In the genomic region with DNA sequence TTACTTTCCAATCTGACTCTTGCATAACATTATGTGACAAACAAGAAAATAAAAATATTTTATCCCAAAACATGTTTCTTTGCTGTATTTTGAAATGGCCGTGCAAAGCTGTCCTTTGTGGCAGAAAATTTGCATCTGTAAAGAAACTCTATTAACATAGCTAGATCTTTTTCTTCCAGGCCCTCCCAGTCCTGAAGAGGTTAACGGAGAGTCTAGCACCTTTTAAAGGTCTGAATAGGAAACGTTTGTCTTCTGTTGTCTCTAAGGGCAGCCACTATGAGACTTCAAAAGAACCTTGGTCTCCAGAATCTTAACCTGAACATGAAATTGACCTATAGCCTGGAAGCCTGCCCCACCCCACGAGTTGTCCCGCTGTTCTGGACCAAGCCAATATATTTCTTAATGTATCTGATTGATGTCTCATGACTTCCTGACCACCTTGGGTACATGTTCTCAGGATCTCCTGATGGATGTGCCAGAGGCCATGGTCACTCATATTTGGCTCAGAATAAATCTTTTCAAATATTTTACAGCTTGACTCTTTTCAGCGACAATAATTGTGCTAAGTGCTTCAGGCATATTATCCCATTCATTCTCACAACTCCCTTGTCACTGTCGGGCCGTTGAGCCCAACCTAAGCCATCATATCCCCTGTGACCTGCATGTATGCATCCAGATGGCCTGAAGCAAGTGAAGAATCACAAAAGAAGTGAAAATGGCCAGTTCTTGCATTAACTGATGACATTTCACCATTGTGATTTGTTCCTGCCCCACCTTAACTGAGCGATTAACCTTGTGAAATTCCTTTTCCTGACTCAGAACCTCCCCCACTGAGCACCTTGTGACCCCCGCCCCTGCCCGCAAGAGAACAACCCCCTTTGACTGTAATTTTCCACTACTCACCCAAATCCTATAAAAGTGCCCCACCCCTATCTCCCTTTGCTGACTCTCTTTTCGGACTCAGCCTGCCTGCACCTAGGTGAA, we compare ENCODE assay signal across 7 cellular contexts.
A peak's percentile ranks its signal among the peaks of the same experiment; 100 is the strongest.
DNase-seq lines count a peak whose midpoint lies in the region; ATAC-seq, FAIRE-seq and TF ChIP-seq lines count a peak whose summit lies in the region.
"Not testable (repeated sequence)": the region's sequence is repeated elsewhere in the genome, so short reads cannot be mapped to it uniquely, and the experiment has no call there.

No MANE protein-coding gene starts in this region.

- H2AK5ac ChIP-seq in H1 (ENCODE audit: low read depth, low read length), result peak overlapping the region; percentile 82; the same call in 1 of the 2 replicates

- ATAC-seq in HCT116, result not testable (repeated sequence)

- peaks cover 18% of the 10 kb centered on the region for H3K9me3 ChIP-seq in ES-I3 (ENCODE audit: control insufficient read depth, insufficient read depth, low read length)
- H3K9me3 ChIP-seq in HCT116 (ENCODE audit: control insufficient read depth in 1 of 2, insufficient read depth in 1 of 2, low read depth in 1 of 2, low read length in 2 of 2); H1 (ENCODE audit: insufficient read depth in 2 of 2, low read depth in 1 of 2, low read length in 1 of 2); iPS-15b (ENCODE audit: control insufficient read depth, insufficient read depth, low read length): not testable (repeated sequence)
- H3K9me3 ChIP-seq in HUES64 (ENCODE audit: insufficient read depth, low read depth, low read length), result peaks cover 16% of the 10 kb centered on the region

- H2BK5ac ChIP-seq in H1 (ENCODE audit: low read depth, low read length), result peak overlapping the region; percentile 89; the same call in 1 of the 2 replicates

- not testable (repeated sequence) for H3K4me3 Mint-ChIP-seq in nephron progenitor cell

- not testable (repeated sequence) for H3K27me3 ChIP-seq in HCT116 (ENCODE audit: insufficient read depth, low read length); HUES64 (ENCODE audit: insufficient read depth, low read length); H1 (replicated peaks in 1 of 4; ENCODE audit: control insufficient read depth in 3 of 4, extremely low read depth in 1 of 4, insufficient read depth in 3 of 4, low read length in 3 of 4); iPS-15b (ENCODE audit: control insufficient read depth, insufficient read depth, low read length)

- TF ChIP-seq RAD21 in HCT116 (IDR thresholded peaks at IDR 0.05; ENCODE audit: low read depth); H1 (IDR thresholded peaks at IDR 0.05 in 1 of 2, conservative IDR thresholded peaks at IDR 0.05 in 1 of 2; ENCODE audit: low read depth in 2 of 2, low read length in 2 of 2): not testable (repeated sequence)

- not testable (repeated sequence) for BruUV-seq in HCT116 (replicated peaks; lab: Mats Ljungman, UMichigan)

- H4K8ac ChIP-seq in H1 (ENCODE audit: extremely low read depth, insufficient read depth, low read length), result not testable (repeated sequence)

- peak overlapping the region; percentile 74 for H3K27ac Mint-ChIP-seq in nephron progenitor cell

- 52% methylated on average over 11 of the region's 12 CpGs for WGBS in HUES64
- 61% methylated on average over 11 of the region's 12 CpGs; no CpG with 5 or more reads in 1 of the 2 experiments for WGBS in H1 (ENCODE audit: extremely low coverage in 1 of 2, insufficient coverage in 1 of 2, insufficient read length in 1 of 2, insufficient replicate concordance in 2 of 2, low coverage in 1 of 2, low lambda C conversion rate in 2 of 2, missing lambda C conversion rate in 1 of 2), 2 experiments

- H3K27me3 Mint-ChIP-seq in nephron progenitor cell (ENCODE audit: low read depth, poor library complexity), result not testable (repeated sequence)

- H2AFZ ChIP-seq in HCT116 (ENCODE audit: low read depth, low read length, poor library complexity, severe bottlenecking); H1 (ENCODE audit: low read length): not testable (repeated sequence)

- not testable (repeated sequence) for H3K79me1 ChIP-seq in H1 (ENCODE audit: low read depth, low read length)

- H3K9ac ChIP-seq in ES-I3 (ENCODE audit: low read depth, low read length) (peak overlapping the region; percentile 34), HUES64 (ENCODE audit: low read depth, low read length) (peak overlapping the region; percentile 6)
- not testable (repeated sequence) for H3K9ac ChIP-seq in HCT116 (ENCODE audit: low read length); H1 (replicated peaks in 1 of 4; ENCODE audit: extremely low read depth in 1 of 4, low read depth in 3 of 4, low read length in 3 of 4); iPS-15b (ENCODE audit: low read depth, low read length)

- peak overlapping the region; percentile 45 for H4K91ac ChIP-seq in H1 (replicated peaks; ENCODE audit: insufficient read length, low read length)

- not testable (repeated sequence) for H4K5ac ChIP-seq in H1 (ENCODE audit: insufficient read length, low read depth, low read length)

- POLR2A ChIA-PET in HCT116 (lab: Charles Lee), result not testable (repeated sequence)
- POLR2A ChIA-PET in H1 (lab: Charles Lee; ENCODE audit: partially characterized antibody), result interaction anchor here (0.6 to 1.3 kb wide), 2 partner anchors 16 to 120 kb away, joined by 3 to 4 read pairs; no protein-coding TSS in a partner anchor

- not testable (repeated sequence) for FAIRE-seq in H1 (lab: Jason Lieb, UNC)

- not testable (repeated sequence) for DNase-seq in HCT116 (ENCODE audit: low read depth, low spot score); nephron progenitor cell
- DNase-seq in H1 (ENCODE audit: low read depth in 1 of 2, low spot score in 2 of 2), result peak in 1 of 2 experiments; percentile 52
- DNase-seq in renal cortical epithelial cell (ENCODE audit: low read depth), result peak; percentile 40

- CTCF ChIA-PET in HCT116 (lab: Charles Lee), result not testable (repeated sequence)
- CTCF ChIA-PET in H1 (lab: Charles Lee; ENCODE audit: partially characterized antibody), result interaction anchor here (1.3 kb wide), 1 partner anchor 21 kb away, joined by 4 read pairs; no protein-coding TSS in a partner anchor

- H3K4me1 Mint-ChIP-seq in nephron progenitor cell, result peaks cover 11% of the 10 kb centered on the region

- RAD21 ChIA-PET in HCT116 (lab: Charles Lee; ENCODE audit: low non-redundant PET in 1 of 2, low total read pairs in 2 of 2, uncharacterized antibody in 2 of 2, unreplicated experiment in 2 of 2), result not testable (repeated sequence)

- H3K9me3 Mint-ChIP-seq in nephron progenitor cell, result peaks cover 12% of the 10 kb centered on the region

- not testable (repeated sequence) for H3K23me2 ChIP-seq in H1 (ENCODE audit: low read depth, low read length)

- peak overlapping the region; percentile 94; the same call in 1 of the 2 replicates for H2BK20ac ChIP-seq in H1 (ENCODE audit: low read length)

- H3K4me3 ChIP-seq in HCT116 (replicated peaks in 1 of 2; ENCODE audit: low read depth in 1 of 2, low read length in 2 of 2); HUES64 (ENCODE audit: low read length): not testable (repeated sequence)
- H3K4me3 ChIP-seq in H1 (ENCODE audit: extremely low read depth in 1 of 4, insufficient read depth in 2 of 4, low read depth in 3 of 4, low read length in 4 of 4), result peak overlapping the region in 1 of 4 experiments; percentile 27; a peak in 1 of 8 replicates
- H3K4me3 ChIP-seq in iPS-15b (ENCODE audit: low read depth, low read length), result peak overlapping the region; percentile 2

- H3K79me2 ChIP-seq in HCT116 (ENCODE audit: insufficient read depth, low read length); H1 (ENCODE audit: control insufficient read depth in 1 of 2, insufficient read depth in 2 of 2, low read length in 2 of 2): not testable (repeated sequence)

- not testable (repeated sequence) for H2BK15ac ChIP-seq in H1 (ENCODE audit: low read length)

- TF ChIP-seq CTCF in HCT116 (IDR thresholded peaks at IDR 0.05 in 2 of 3, conservative IDR thresholded peaks at IDR 0.05 in 1 of 3; ENCODE audit: borderline replicate concordance in 1 of 3, insufficient read depth in 1 of 3, low read depth in 2 of 3, low read length in 2 of 3); H1 (IDR thresholded peaks at IDR 0.05; ENCODE audit: control extremely low read depth in 1 of 3, insufficient read depth in 1 of 3, low read depth in 1 of 3, low read length in 3 of 3); nephron progenitor cell (IDR thresholded peaks at IDR 0.05): not testable (repeated sequence)

- H3K36me3 ChIP-seq in ES-I3 (ENCODE audit: insufficient read depth, low read length); HCT116 (ENCODE audit: control insufficient read depth in 1 of 2, insufficient read depth in 2 of 2, low read length in 2 of 2); HUES64 (ENCODE audit: insufficient read depth, low read length); H1 (ENCODE audit: control insufficient read depth in 2 of 4, insufficient read depth in 4 of 4, low read length in 3 of 4); iPS-15b (ENCODE audit: control insufficient read depth, insufficient read depth, low read length): not testable (repeated sequence)

- peak overlapping the region; percentile 62 for H3K56ac ChIP-seq in H1 (replicated peaks; ENCODE audit: insufficient read length, low read depth, low read length)

- not testable (repeated sequence) for H2BK12ac ChIP-seq in H1 (ENCODE audit: low read depth, low read length)

- intact Hi-C loops in HCT116 (cut with micrococcal nuclease), result not testable (repeated sequence)

- not testable (repeated sequence) for H3K36me3 Mint-ChIP-seq in nephron progenitor cell (ENCODE audit: low read depth)

- H3K27ac ChIP-seq in HCT116 (ENCODE audit: low read depth, low read length), result not testable (repeated sequence)
- peak overlapping the region; percentile 94 for H3K27ac ChIP-seq in HUES64 (ENCODE audit: low read depth, low read length)
- peak overlapping the region; percentile 42; the same call in 1 of the 2 replicates for H3K27ac ChIP-seq in H1 (ENCODE audit: low read depth, low read length)

- peak overlapping the region; percentile 64; the same call in 1 of the 2 replicates for H3K18ac ChIP-seq in H1 (ENCODE audit: extremely low read depth, low read length)

- H3K4me1 ChIP-seq in ES-I3 (ENCODE audit: insufficient read depth, low read length) (peaks cover 41% of the 10 kb centered on the region), HCT116 (ENCODE audit: control insufficient read depth in 1 of 2, insufficient read depth in 2 of 2, low read length in 2 of 2) (peaks cover 0 to 14% of the 10 kb centered on the region in 2 experiments; a peak in 2 of 4 replicates), HUES64 (ENCODE audit: insufficient read depth, low read length) (peaks cover 22% of the 10 kb centered on the region), iPS-15b (ENCODE audit: control insufficient read depth, insufficient read depth, low read length) (peaks cover 16% of the 10 kb centered on the region)
- not testable (repeated sequence) for H3K4me1 ChIP-seq in H1 (replicated peaks in 1 of 4; ENCODE audit: control insufficient read depth in 3 of 4, insufficient read depth in 4 of 4, low read length in 3 of 4)

- H4K20me1 ChIP-seq in HCT116 (ENCODE audit: insufficient read depth); H1 (replicated peaks in 1 of 2; ENCODE audit: control insufficient read depth in 1 of 2, insufficient read depth in 2 of 2, low read length in 2 of 2): not testable (repeated sequence)

- H3K23ac ChIP-seq in H1 (ENCODE audit: insufficient read length), result not testable (repeated sequence)

- H3K4ac ChIP-seq in H1 (replicated peaks; ENCODE audit: insufficient read length, low read depth, low read length), result peak overlapping the region; percentile 84

- peak overlapping the region; percentile 34; the same call in 1 of the 2 replicates for H3K4me2 ChIP-seq in HCT116 (ENCODE audit: low read length)
- peak overlapping the region; percentile 24 to 61; a peak in 3 of 4 replicates for H3K4me2 ChIP-seq in H1 (ENCODE audit: insufficient read depth in 1 of 2, low read depth in 2 of 2, low read length in 2 of 2)

- not testable (repeated sequence) for TF ChIP-seq POLR2A in HCT116 (IDR thresholded peaks at IDR 0.05; ENCODE audit: borderline replicate concordance, extremely low read depth, insufficient read depth, insufficient read length); H1 (IDR thresholded peaks at IDR 0.05; ENCODE audit: control extremely low read depth in 1 of 2, low read depth in 2 of 2, low read length in 2 of 2)

- not testable (repeated sequence) for H3K9me2 ChIP-seq in HCT116 (ENCODE audit: insufficient read depth)

- peak overlapping the region; percentile 94 for H2BK120ac ChIP-seq in H1 (replicated peaks; ENCODE audit: low read depth, low read length)

- H3K14ac ChIP-seq in H1 (ENCODE audit: insufficient read length), result not testable (repeated sequence)

- TF ChIP-seq EP300 in H1 (IDR thresholded peaks at IDR 0.05; ENCODE audit: borderline replicate concordance in 1 of 2, low read depth in 2 of 2, low read length in 2 of 2), result not testable (repeated sequence)
